In genomic region chr5:181152406-181152805, GRCh38 we compare ENCODE assay signal across 2 cellular contexts.
TF ChIP-seq lines count a peak whose summit lies in the region.

No MANE protein-coding gene starts in this region.

TF ChIP-seq in SK-N-SH, 30 proteins besides CTCF, POLR2A, EP300 and RAD21 (continued from another document):
- no peak for TF ChIP-seq USF2 (IDR thresholded peaks at IDR 0.05; ENCODE audit: borderline replicate concordance, low read depth, low read length)
- no peak for TF ChIP-seq RXRA (IDR thresholded peaks at IDR 0.05; ENCODE audit: borderline replicate concordance, low read depth)
- no peak for TF ChIP-seq FOSL2 (IDR thresholded peaks at IDR 0.05; ENCODE audit: borderline replicate concordance, low read depth)
- TF ChIP-seq CHD2 (IDR thresholded peaks at IDR 0.05; ENCODE audit: low read length, partially characterized antibody) = no peak
- no peak for TF ChIP-seq RFX5 (IDR thresholded peaks at IDR 0.05; ENCODE audit: low read length)
- no peak for TF ChIP-seq MXI1 (IDR thresholded peaks at IDR 0.05; ENCODE audit: low read depth, low read length)
- TF ChIP-seq NFIC (IDR thresholded peaks at IDR 0.05; ENCODE audit: borderline replicate concordance) = no peak
- TF ChIP-seq FOXM1 (IDR thresholded peaks at IDR 0.05; ENCODE audit: low read depth) = no peak

TF ChIP-seq in SK-N-SH treated with all-trans-retinoic acid at 6 μM for 48 hours, 23 proteins besides CTCF, POLR2A, EP300 and RAD21 (continued from another document):
- TF ChIP-seq TSHZ2 (CRISPR knock-in tag; IDR thresholded peaks at IDR 0.05) = no peak
- no peak for TF ChIP-seq ESRRG (CRISPR knock-in tag; IDR thresholded peaks at IDR 0.05)
- no peak for TF ChIP-seq ZFP3 (CRISPR knock-in tag; IDR thresholded peaks at IDR 0.05)
- TF ChIP-seq ISL1 (CRISPR knock-in tag; IDR thresholded peaks at IDR 0.05) = no peak
- TF ChIP-seq POU6F1 (CRISPR knock-in tag; IDR thresholded peaks at IDR 0.05; ENCODE audit: borderline replicate concordance, low read depth) = no peak
- TF ChIP-seq TOX (CRISPR knock-in tag; IDR thresholded peaks at IDR 0.05; ENCODE audit: borderline replicate concordance) = no peak
- no peak for TF ChIP-seq RARB (CRISPR knock-in tag; IDR thresholded peaks at IDR 0.05)
- no peak for TF ChIP-seq CSRNP3 (CRISPR knock-in tag; IDR thresholded peaks at IDR 0.05)
- TF ChIP-seq ZNF8 (CRISPR knock-in tag; IDR thresholded peaks at IDR 0.05) = no peak
- TF ChIP-seq SNAI2 (CRISPR knock-in tag; IDR thresholded peaks at IDR 0.05) = no peak
- no peak for TF ChIP-seq PATZ1 (CRISPR knock-in tag; IDR thresholded peaks at IDR 0.05; ENCODE audit: borderline replicate concordance)
- no peak for TF ChIP-seq ZC3H10 (CRISPR knock-in tag; IDR thresholded peaks at IDR 0.05)
